8 cellular contexts compared by ENCODE assay signal in the genomic region with DNA sequence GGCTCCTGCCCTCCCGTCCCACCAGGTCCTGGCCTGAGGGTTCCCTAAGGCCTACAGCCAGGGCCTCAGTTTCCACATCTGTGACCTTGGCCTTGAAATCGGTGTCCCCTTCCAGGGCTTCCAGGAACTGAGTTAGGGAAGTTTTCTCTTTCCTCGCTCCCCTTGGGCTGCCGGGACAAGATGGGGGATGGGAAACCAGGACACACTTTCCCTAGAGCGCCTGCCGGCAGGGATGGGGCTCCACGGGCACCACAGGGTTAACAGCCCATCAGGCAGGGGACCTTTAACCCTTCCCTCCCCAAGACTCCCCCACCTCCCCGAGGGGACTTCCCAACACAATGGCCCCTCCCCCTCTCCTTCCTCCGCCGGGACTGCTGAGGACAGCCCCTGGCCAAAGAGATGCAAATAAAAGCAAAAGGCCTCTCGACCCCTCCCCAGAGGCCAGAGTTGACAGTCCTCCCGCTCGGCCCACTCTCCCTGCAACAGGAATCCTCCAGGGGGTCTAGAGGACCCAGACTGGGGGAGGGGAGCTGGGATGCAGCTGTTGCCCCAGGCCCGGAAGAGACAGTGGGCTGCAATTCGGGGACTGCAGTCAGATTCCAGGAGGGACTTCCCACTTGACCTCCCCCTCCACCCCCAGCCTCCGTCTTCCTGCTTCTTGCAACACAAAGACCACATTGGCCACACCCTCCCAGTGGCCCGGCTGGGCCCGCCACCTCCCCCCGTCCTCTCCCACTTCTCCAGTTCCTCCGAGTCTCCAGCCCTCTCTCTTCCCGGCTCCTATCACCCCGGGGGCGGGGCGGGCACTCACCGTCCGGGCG. TPM values are rescaled to one million over a fixed set of nuclear protein-coding genes. Genes with fewer than 3 reads are reported as not detected.
DNase-seq lines count a peak whose midpoint lies in the region; ATAC-seq and TF ChIP-seq lines count a peak whose summit lies in the region.

No MANE protein-coding gene starts in this region.

- WGBS in adipose tissue, 3 donors, result 1 to 7% (median 1%) methylated on average over 25 to 27 of the region's 27 CpGs
- 1% methylated on average over 25 to 27 of the region's 27 CpGs for WGBS in heart right ventricle, 2 donors
- 2 to 4% (median 2%) methylated on average over 25 to 27 of the region's 27 CpGs for WGBS in ovary, 3 donors

- H3K4me2 ChIP-seq in HCT116 (ENCODE audit: low read length) (peak overlapping the region; percentile 100), OCI-LY7 (ENCODE audit: low read length) (peak overlapping the region; percentile 99)

- DNase-seq in Caki2 (ENCODE audit: low read depth) (peak; percentile 96), HCT116 (ENCODE audit: low read depth, low spot score) (peak; percentile 87), OCI-LY7 (ENCODE audit: low spot score) (peak; percentile 87), heart right ventricle (peak; percentile 89 to 94), ovary (peak; percentile 82 to 91 (median 87)), NCI-H1694 treated with DMSO at 0.1 percent for 48 hours (lab: John Stamatoyannopoulos, UW) (no peak)

- H3K9ac ChIP-seq in HCT116 (ENCODE audit: low read length), result peak overlapping the region; percentile 87

- H3K27ac ChIP-seq in HCT116 (ENCODE audit: low read depth, low read length) (peak overlapping the region; percentile 97), OCI-LY7 (ENCODE audit: low read depth, low read length, poor library complexity, severe bottlenecking) (peak overlapping the region; percentile 97), adipose tissue (ENCODE audit: low read depth, low read length) (peak overlapping the region; percentile 97), heart right ventricle (peak overlapping the region; percentile 96 to 100 (median 100)), ovary (peak overlapping the region; percentile 95 to 96)

- POLR2A ChIA-PET in HCT116 (lab: Charles Lee) (interaction anchor here (0.8 to 3.5 kb wide), 7 partner anchors 13 to 114 kb away, joined by 3 to 39 read pairs (median 8); a partner anchor contains a TSS), OCI-LY7 (lab: Charles Lee) (no interaction called here)

- intact Hi-C loops in HCT116 (cut with micrococcal nuclease), result no loop called here
- intact Hi-C loops in OCI-LY7 (cut with micrococcal nuclease; ENCODE audit: unreplicated experiment), result no loop called here
- intact Hi-C loops in heart right ventricle (cut with DNase I), result loop anchor here in 2 of 10 donors (2.0 kb wide), 1 partner anchor 15 kb away; no protein-coding TSS in a partner anchor
- intact Hi-C loops in ovary (cut with DNase I), result loop anchor here in 1 of 4 donors (2.0 kb wide), 1 partner anchor 115 kb away; a partner anchor contains a TSS

- H3K79me2 ChIP-seq in HCT116 (ENCODE audit: insufficient read depth, low read length) (peaks cover 22% of the 10 kb centered on the region), OCI-LY7 (ENCODE audit: insufficient read depth, low read depth, low read length) (no peaks in the 10 kb centered on the region)

- TF ChIP-seq CTCF in HCT116 (IDR thresholded peaks at IDR 0.05 in 2 of 3, conservative IDR thresholded peaks at IDR 0.05 in 1 of 3; ENCODE audit: borderline replicate concordance in 1 of 3, insufficient read depth in 1 of 3, low read depth in 2 of 3, low read length in 2 of 3), result no peak
- no peak for TF ChIP-seq CTCF in OCI-LY7 (conservative IDR thresholded peaks at IDR 0.05; ENCODE audit: low read length)
- TF ChIP-seq CTCF in heart right ventricle (IDR thresholded peaks at IDR 0.05), result peak in 1 of 9 donors; percentile 5
- no peak for TF ChIP-seq CTCF in ovary (IDR thresholded peaks at IDR 0.05)

- H3K9me2 ChIP-seq in HCT116 (ENCODE audit: insufficient read depth) (no peaks in the 10 kb centered on the region), OCI-LY7 (ENCODE audit: insufficient read depth, low read length) (no peaks in the 10 kb centered on the region)

- RAD21 ChIA-PET in HCT116 (lab: Charles Lee; ENCODE audit: low non-redundant PET in 1 of 2, low total read pairs in 2 of 2, uncharacterized antibody in 2 of 2, unreplicated experiment in 2 of 2), result no interaction called here

- in situ Hi-C loops in Caki2 (cut with HindIII; ENCODE audit: low pct_unique_long_range_greater_than_20kb, low sequenced_read_pairs), result no loop called here

- H3K36me3 ChIP-seq in HCT116 (ENCODE audit: control insufficient read depth in 1 of 2, insufficient read depth in 2 of 2, low read length in 2 of 2), result no peaks in the 10 kb centered on the region
- peaks cover 6% of the 10 kb centered on the region; the same call in 1 of the 2 replicates for H3K36me3 ChIP-seq in OCI-LY7 (ENCODE audit: insufficient read depth, low read length)
- peaks cover 0 to 28% (median 0%) of the 10 kb centered on the region in 9 donors for H3K36me3 ChIP-seq in heart right ventricle
- H3K36me3 ChIP-seq in ovary, result no peaks in the 10 kb centered on the region

- H2AFZ ChIP-seq in HCT116 (ENCODE audit: low read depth, low read length, poor library complexity, severe bottlenecking) (no peak overlapping the region), OCI-LY7 (ENCODE audit: low read length) (peak overlapping the region; percentile 52; the same call in 1 of the 2 replicates)

- TF ChIP-seq EP300 in ovary (IDR thresholded peaks at IDR 0.05), result peak; percentile 11

- no peak for TF ChIP-seq RAD21 in HCT116 (IDR thresholded peaks at IDR 0.05; ENCODE audit: low read depth)

- TF ChIP-seq POLR2A in HCT116 (IDR thresholded peaks at IDR 0.05; ENCODE audit: borderline replicate concordance, extremely low read depth, insufficient read depth, insufficient read length) (peak; percentile 14), ovary (IDR thresholded peaks at IDR 0.05) (peak; percentile 53)

- H3K27me3 ChIP-seq in HCT116 (ENCODE audit: insufficient read depth, low read length) (no peaks in the 10 kb centered on the region), heart right ventricle (no peaks in the 10 kb centered on the region), ovary (no peaks in the 10 kb centered on the region)

- BruUV-seq in HCT116 (replicated peaks; lab: Mats Ljungman, UMichigan) (no TSS peak), OCI-LY7 (replicated peaks; lab: Mats Ljungman, UMichigan) (no TSS peak)

- CTCF ChIA-PET in HCT116 (lab: Charles Lee), result interaction anchor here (2.6 to 2.7 kb wide), 2 partner anchors 17 kb away, joined by 16 read pairs; no protein-coding TSS in a partner anchor
- CTCF ChIA-PET in OCI-LY7 (lab: Charles Lee; ENCODE audit: unreplicated experiment), result no interaction called here

- peak; percentile 39 for ATAC-seq in HCT116
- ATAC-seq in heart right ventricle, result peak; percentile 36 to 76 (median 68)
- ATAC-seq in HG03095 (IDR thresholded peaks at IDR 0.05; ENCODE audit: unreplicated experiment), result no peak

- H3K4me3 ChIP-seq in HCT116 (replicated peaks in 1 of 2; ENCODE audit: low read depth in 1 of 2, low read length in 2 of 2), result peak overlapping the region; percentile 76 to 78
- peak overlapping the region; percentile 90 for H3K4me3 ChIP-seq in OCI-LY7 (ENCODE audit: low read depth, low read length, poor library complexity, severe bottlenecking)
- peak overlapping the region; percentile 12 to 99 (median 94) for H3K4me3 ChIP-seq in heart right ventricle
- peak overlapping the region; percentile 64 for H3K4me3 ChIP-seq in ovary

- H3K9me3 ChIP-seq in HCT116 (ENCODE audit: control insufficient read depth in 1 of 2, insufficient read depth in 1 of 2, low read depth in 1 of 2, low read length in 2 of 2), result no peaks in the 10 kb centered on the region
- no peaks in the 10 kb centered on the region for H3K9me3 ChIP-seq in OCI-LY7 (ENCODE audit: low read length)
- H3K9me3 ChIP-seq in heart right ventricle, result no peaks in the 10 kb centered on the region
- no peaks in the 10 kb centered on the region for H3K9me3 ChIP-seq in ovary

- H4K20me1 ChIP-seq in HCT116 (ENCODE audit: insufficient read depth), result no peaks in the 10 kb centered on the region
- no peaks in the 10 kb centered on the region for H4K20me1 ChIP-seq in OCI-LY7 (ENCODE audit: insufficient read depth, low read length)

- peaks cover 27 to 66% of the 10 kb centered on the region in 2 experiments for H3K4me1 ChIP-seq in HCT116 (ENCODE audit: control insufficient read depth in 1 of 2, insufficient read depth in 2 of 2, low read length in 2 of 2)
- H3K4me1 ChIP-seq in OCI-LY7 (ENCODE audit: insufficient read depth, low read length, poor library complexity, severe bottlenecking), result peaks cover 62% of the 10 kb centered on the region
- peaks cover 11 to 61% (median 42%) of the 10 kb centered on the region in 9 donors for H3K4me1 ChIP-seq in heart right ventricle
- peaks cover 12% of the 10 kb centered on the region for H3K4me1 ChIP-seq in ovary (ENCODE audit: insufficient read depth)

RNA-seq across cellular contexts. Expression of a gene that starts 3.4 kb away (rescaled TPM):
- 40.8 and 41.7 TPM in 2 replicates for total RNA-seq in Caki2 (2014; rRNA removed; shearing (Covaris generic); ENCODE audit: low replicate concordance)
- total RNA-seq in HCT116 (2021; ENCODE audit: unreplicated experiment) (45.0 TPM), OCI-LY7 (2022) (10.5 and 13.2 TPM in 2 replicates), heart right ventricle (1 to 10 TPM; 2.4 to 5.5 (median 3.5) TPM), ovary (10 to 100 TPM in 1 of 7 donors, 1 to 10 TPM in 6; 5.4 to 13.2 (median 6.6) TPM)
- 25.7 and 27.3 TPM in 2 replicates for polyA plus RNA-seq in HCT116 (2012)
- total RNA-seq in OCI-LY7 (2014; rRNA removed; shearing (Covaris generic)), result 6.9 and 8.9 TPM in 2 replicates
- polyA plus RNA-seq in adipose tissue (1 to 10 TPM; 3.1 to 8.6 (median 4.2) TPM), heart right ventricle (1 to 10 TPM; 4.1 to 6.0 TPM), ovary (1 to 10 TPM in 1 of 2 donors, under 1 TPM in 1; 0.23 to 4.5 TPM)

RNA-seq across cellular contexts. Expression of a gene that starts 28.8 kb away (rescaled TPM):
- 26.4 and 28.8 TPM in 2 replicates for total RNA-seq in Caki2 (2014; rRNA removed; shearing (Covaris generic); ENCODE audit: low replicate concordance)
- 40.6 TPM for total RNA-seq in HCT116 (2021; ENCODE audit: unreplicated experiment)
- polyA plus RNA-seq in HCT116 (2012), result 27.1 and 33.4 TPM in 2 replicates
- total RNA-seq in OCI-LY7 (2014; rRNA removed; shearing (Covaris generic)), result 6.5 and 7.9 TPM in 2 replicates
- total RNA-seq in OCI-LY7 (2022), result 19.3 and 19.7 TPM in 2 replicates
- polyA plus RNA-seq in adipose tissue, result 10 to 100 TPM; 24.6 to 38.3 (median 33.4) TPM
- total RNA-seq in heart right ventricle, result 10 to 100 TPM; 14.2 to 28.7 (median 17.4) TPM
- 10 to 100 TPM; 15.8 to 31.1 TPM for polyA plus RNA-seq in heart right ventricle
- total RNA-seq in ovary, result 10 to 100 TPM; 17.5 to 65.7 (median 37.0) TPM
- polyA plus RNA-seq in ovary, result 10 to 100 TPM; 14.8 to 40.4 TPM

RNA-seq across cellular contexts. Expression of a gene that starts 47.1 kb away (rescaled TPM):
- total RNA-seq in Caki2 (2014; rRNA removed; shearing (Covaris generic); ENCODE audit: low replicate concordance), result 2.4 and 5.0 TPM in 2 replicates
- total RNA-seq in HCT116 (2021; ENCODE audit: unreplicated experiment), result 22.9 TPM
- 13.6 and 15.4 TPM in 2 replicates for polyA plus RNA-seq in HCT116 (2012)
- 4.6 and 5.0 TPM in 2 replicates for total RNA-seq in OCI-LY7 (2014; rRNA removed; shearing (Covaris generic))
- total RNA-seq in OCI-LY7 (2022), result 7.6 and 10.3 TPM in 2 replicates
- 10 to 100 TPM; 13.2 to 25.4 (median 16.1) TPM for polyA plus RNA-seq in adipose tissue
- total RNA-seq in heart right ventricle, result 10 to 100 TPM in 8 of 10 donors, 1 to 10 TPM in 2; 9.2 to 14.2 (median 11.6) TPM
- polyA plus RNA-seq in heart right ventricle, result 10 to 100 TPM; 13.7 to 16.4 TPM
- total RNA-seq in ovary, result 10 to 100 TPM in 6 of 7 donors, 1 to 10 TPM in 1; 9.7 to 53.3 (median 31.0) TPM
- 10 to 100 TPM in 1 of 2 donors, under 1 TPM in 1; 0.73 to 15.2 TPM for polyA plus RNA-seq in ovary
